Comparison of ENCODE assay signal across 8 cellular contexts in the genomic region with DNA sequence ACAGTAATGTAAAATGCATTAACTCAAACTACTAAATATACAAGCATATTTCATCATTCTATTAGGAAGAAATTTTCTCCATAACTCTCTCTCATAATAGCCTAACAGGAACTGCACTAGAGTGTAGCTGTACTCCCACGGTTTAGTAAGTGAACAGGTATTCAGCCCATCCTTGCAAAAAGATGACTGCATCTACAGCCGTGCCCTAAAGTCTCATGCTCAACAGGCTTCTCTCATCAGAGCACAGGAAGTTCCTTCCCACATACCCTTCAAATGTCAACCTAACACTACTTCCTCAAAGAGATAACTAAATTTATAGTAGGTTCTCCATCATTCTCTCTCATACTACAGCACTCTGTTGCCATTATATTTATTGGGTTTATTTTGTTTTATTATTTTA.
DNase-seq lines count a peak whose midpoint lies in the region; ATAC-seq and TF ChIP-seq lines count a peak whose summit lies in the region.

No MANE protein-coding gene starts in this region.

- no peak overlapping the region for H3K4me3 ChIP-seq in BLaER1 treated with 17β-estradiol and CSF1 and Interleukin-3, amounts not matched to agents 10 nM and 100 nM
- no peak overlapping the region for H3K4me3 ChIP-seq in HEK293 (ENCODE audit: low read depth, low read length)
- H3K4me3 ChIP-seq in foreskin fibroblast (ENCODE audit: low read depth in 1 of 2, low read length in 2 of 2) = no peak overlapping the region
- H3K4me3 ChIP-seq in colonic mucosa = no peak overlapping the region

- H3K4me1 ChIP-seq in BLaER1 treated with 17β-estradiol and CSF1 and Interleukin-3, amounts not matched to agents 10 nM and 100 nM = peaks cover 0 to 30% (median 17%) of the 10 kb centered on the region in 10 experiments; a peak in 16 of 20 replicates
- no peaks in the 10 kb centered on the region for H3K4me1 ChIP-seq in HEK293 (ENCODE audit: control insufficient read depth, insufficient read depth, low read length)
- no peaks in the 10 kb centered on the region for H3K4me1 ChIP-seq in colonic mucosa

- no peak for ATAC-seq in sciatic nerve
- ATAC-seq in HG03159 (IDR thresholded peaks at IDR 0.05; ENCODE audit: unreplicated experiment) = no peak

- peaks cover 6 to 22% (median 14%) of the 10 kb centered on the region in 11 experiments for H3K9me3 ChIP-seq in BLaER1 treated with 17β-estradiol and CSF1 and Interleukin-3, amounts not matched to agents 10 nM and 100 nM (replicated peaks in 1 of 11)
- H3K9me3 ChIP-seq in HEK293 (ENCODE audit: control insufficient read depth, insufficient read depth, low read depth, low read length) (no peaks in the 10 kb centered on the region), colonic mucosa (no peaks in the 10 kb centered on the region)

- POLR2A ChIA-PET in HEK293 (lab: Yijun Ruan, JAX) = no interaction called here

- H3K36me3 ChIP-seq in BLaER1 treated with 17β-estradiol and CSF1 and Interleukin-3, amounts not matched to agents 10 nM and 100 nM = peaks cover 4 to 32% (median 14%) of the 10 kb centered on the region in 11 experiments; a peak in 17 of 22 replicates
- H3K36me3 ChIP-seq in HEK293 (ENCODE audit: control insufficient read depth in 2 of 2, insufficient read depth in 1 of 2, low read length in 2 of 2) = no peaks in the 10 kb centered on the region
- no peaks in the 10 kb centered on the region for H3K36me3 ChIP-seq in colonic mucosa

- peak overlapping the region in 7 of 11 experiments; percentile 17 to 68 (median 44); a peak in 11 of 22 replicates for H3K4me2 ChIP-seq in BLaER1 treated with 17β-estradiol and CSF1 and Interleukin-3, amounts not matched to agents 10 nM and 100 nM

- H4K20me1 ChIP-seq in BLaER1 treated with 17β-estradiol and CSF1 and Interleukin-3, amounts not matched to agents 10 nM and 100 nM = peaks cover 0 to 19% (median 0%) of the 10 kb centered on the region in 11 experiments; a peak in 2 of 22 replicates

- TF ChIP-seq CTCF in HEK293 (tag by site-specific recombination; IDR thresholded peaks at IDR 0.05) (no peak), foreskin fibroblast (IDR thresholded peaks at IDR 0.05; ENCODE audit: low read depth, low read length) (no peak), colonic mucosa (IDR thresholded peaks at IDR 0.05) (no peak)

- intact Hi-C loops in sciatic nerve (cut with DNase I) (no loop called here), colonic mucosa (cut with DNase I) (no loop called here)

- peak; percentile 73 for DNase-seq in SW480 (ENCODE audit: low spot score)
- peak; percentile 83 to 87 for DNase-seq in foreskin fibroblast
- no peak for DNase-seq in sciatic nerve (ENCODE audit: low spot score)
- DNase-seq in colonic mucosa = no peak
- no peak for DNase-seq in NCI-H345 (lab: John Stamatoyannopoulos, UW)

- no peak overlapping the region for H3K9ac ChIP-seq in BLaER1 treated with 17β-estradiol and CSF1 and Interleukin-3, amounts not matched to agents 10 nM and 100 nM
- H3K9ac ChIP-seq in colonic mucosa (ENCODE audit: low read depth in 2 of 2, low read length in 2 of 2) = no peak overlapping the region

- CTCF ChIA-PET in HEK293 (lab: Yijun Ruan, JAX) = interaction anchor here (0.6 kb wide), 1 partner anchor 768 kb away, joined by 4 read pairs; no protein-coding TSS in a partner anchor

- no peak overlapping the region for H3K27ac ChIP-seq in BLaER1 treated with 17β-estradiol and CSF1 and Interleukin-3, amounts not matched to agents 10 nM and 100 nM
- H3K27ac ChIP-seq in HEK293 (ENCODE audit: extremely low read depth, low read depth, low read length) (no peak overlapping the region), colonic mucosa (no peak overlapping the region)

- 0 out of 22 replicates have a peak, but pooled peaks cover 0 to 3% (median 0%) of the 10 kb centered on the region in 11 experiments for H3K27me3 ChIP-seq in BLaER1 treated with 17β-estradiol and CSF1 and Interleukin-3, amounts not matched to agents 10 nM and 100 nM
- no peaks in the 10 kb centered on the region for H3K27me3 ChIP-seq in colonic mucosa

TF ChIP-seq in HEK293, 187 proteins besides CTCF, POLR2A, EP300 and RAD21:
- TF ChIP-seq MYNN (tag by site-specific recombination; IDR thresholded peaks at IDR 0.05; ENCODE audit: borderline replicate concordance) (no peak), ZXDB (tag by site-specific recombination; IDR thresholded peaks at IDR 0.05) (no peak), ZNF433 (tag by site-specific recombination; IDR thresholded peaks at IDR 0.05; ENCODE audit: low read depth) (no peak), SCRT2 (tag by site-specific recombination; IDR thresholded peaks at IDR 0.05) (peak; percentile 58), ZNF112 (tag by site-specific recombination; IDR thresholded peaks at IDR 0.05) (no peak), ZNF155 (tag by site-specific recombination; IDR thresholded peaks at IDR 0.05) (no peak)

Comparison
In these comparisons a context has a peak if more than half of its experiments do, and no peak if none do; other contexts are left out.
1. DNase-seq: peak in SW480 (single experiment) and foreskin fibroblast (2 of 2); none in sciatic nerve (single experiment), colonic mucosa (single experiment) and NCI-H345 (single experiment).